In genomic region chr9:114049453-114050225, GRCh38 we compare ENCODE assay signal across 23 cellular contexts. TPM values are rescaled to one million over a fixed set of nuclear protein-coding genes. Genes with fewer than 3 reads are reported as not detected.
DNase-seq lines count a peak whose midpoint lies in the region; ATAC-seq, FAIRE-seq and TF ChIP-seq lines count a peak whose summit lies in the region.
"Had no signal": no experiment of that assay in that cellular context is flagged by ENCODE, and none has a peak within 500 bp of the region (broad histone marks: within the 10 kb centered on the region; RNA-seq: fewer than 3 reads in every experiment).

No MANE protein-coding gene starts in this region.

- H3K36me3 ChIP-seq in HepG2 (replicated peaks in 1 of 2; ENCODE audit: control insufficient read depth in 1 of 2, insufficient read depth in 2 of 2, low read length in 2 of 2), result no peaks in the 10 kb centered on the region
- H3K36me3 ChIP-seq in upper lobe of left lung, result peaks cover 0 to 24% (median 19%) of the 10 kb centered on the region in 4 donors
- H3K36me3 ChIP-seq in upper lobe of right lung, result peaks cover 31% of the 10 kb centered on the region

- H3K27me3 ChIP-seq in HepG2 (ENCODE audit: control insufficient read depth in 1 of 2, insufficient read depth in 2 of 2, low read length in 2 of 2) (peaks cover 1 to 6% of the 10 kb centered on the region in 2 experiments; a peak in 2 of 5 replicates), upper lobe of left lung (no peaks in the 10 kb centered on the region), upper lobe of right lung (no peaks in the 10 kb centered on the region)
- H3K27me3 ChIP-seq: BLaER1 treated with 17β-estradiol and CSF1 and Interleukin-3, amounts not matched to agents 10 nM and 100 nM had no signal

- H3K4me3 Mint-ChIP-seq in osteocyte (ENCODE audit: unreplicated experiment), result no peak overlapping the region
- H3K4me3 Mint-ChIP-seq: CD8-positive, alpha-beta T cell had no signal

- H3K27ac ChIP-seq in HepG2 (ENCODE audit: extremely low read length, insufficient read depth, low read length) (no peak overlapping the region), upper lobe of left lung (no peak overlapping the region), upper lobe of right lung (no peak overlapping the region)
- H3K27ac ChIP-seq: BLaER1 treated with 17β-estradiol and CSF1 and Interleukin-3, amounts not matched to agents 10 nM and 100 nM had no signal

- TF ChIP-seq POLR2A in HepG2 (IDR thresholded peaks at IDR 0.05; ENCODE audit: insufficient read depth in 1 of 2, low read depth in 2 of 2, low read length in 2 of 2), result no peak
- no peak for TF ChIP-seq POLR2A in upper lobe of left lung (IDR thresholded peaks at IDR 0.05)

- TF ChIP-seq CTCF in HepG2 (CRISPR knock-in tag; IDR thresholded peaks at IDR 0.05) (no peak), osteocyte (IDR thresholded peaks at IDR 0.05) (no peak), upper lobe of left lung (IDR thresholded peaks at IDR 0.05) (no peak), upper lobe of right lung (IDR thresholded peaks at IDR 0.05) (no peak)

- H3K9ac ChIP-seq in HepG2 (ENCODE audit: insufficient read depth, low read depth, low read length), result no peak overlapping the region
- H3K9ac ChIP-seq: BLaER1 treated with 17β-estradiol and CSF1 and Interleukin-3, amounts not matched to agents 10 nM and 100 nM had no signal

- H3K36me3 Mint-ChIP-seq in osteocyte (ENCODE audit: unreplicated experiment), result peaks cover 63% of the 10 kb centered on the region

- CTCF ChIA-PET in HepG2 (lab: Yijun Ruan, JAX; ENCODE audit: low intra/inter-chr PET ratio, low total read pairs), result interaction anchor here (2.3 kb wide), 1 partner anchor 242 kb away, joined by 9 read pairs; no protein-coding TSS in a partner anchor

- no peak for FAIRE-seq in HepG2 (lab: Jason Lieb, UNC)
- FAIRE-seq: A204.1, K562, RCC 7860 had no signal

- BruUV-seq in HepG2 (replicated peaks; lab: Mats Ljungman, UMichigan), result no TSS peak

- H3K9me3 ChIP-seq in HepG2 (ENCODE audit: low read length) (no peaks in the 10 kb centered on the region), upper lobe of left lung (no peaks in the 10 kb centered on the region), upper lobe of right lung (no peaks in the 10 kb centered on the region)
- H3K9me3 ChIP-seq: BLaER1 treated with 17β-estradiol and CSF1 and Interleukin-3, amounts not matched to agents 10 nM and 100 nM had no signal

- H3K4me3 ChIP-seq in HepG2 (replicated peaks in 1 of 3; ENCODE audit: insufficient read depth in 1 of 3, low read depth in 2 of 3, low read length in 3 of 3), result no peak overlapping the region
- no peak overlapping the region for H3K4me3 ChIP-seq in upper lobe of left lung
- H3K4me3 ChIP-seq in upper lobe of right lung, result no peak overlapping the region
- H3K4me3 ChIP-seq: BLaER1 treated with 17β-estradiol and CSF1 and Interleukin-3, amounts not matched to agents 10 nM and 100 nM; K562 had no signal

- H3K4me1 ChIP-seq in HepG2 (ENCODE audit: insufficient read depth, low read length) (peaks cover 21% of the 10 kb centered on the region), upper lobe of left lung (no peaks in the 10 kb centered on the region), upper lobe of right lung (no peaks in the 10 kb centered on the region)

- POLR2A ChIA-PET in HepG2 (lab: Yijun Ruan, JAX), result interaction anchor here (1.2 kb wide), 1 partner anchor 11 kb away, joined by 3 read pairs; no protein-coding TSS in a partner anchor

- DNase-seq in cardiac septum (ENCODE audit: low spot score) (peak; percentile 47), left cardiac atrium (no peak), HepG2 (ENCODE audit: low spot score) (no peak), osteocyte (ENCODE audit: extremely low spot score, unreplicated experiment) (no peak), upper lobe of left lung (peak; percentile 17 to 75), upper lobe of right lung (no peak), NCI-H446 (lab: John Stamatoyannopoulos, UW) (no peak)
- DNase-seq in effector CD4-positive, alpha-beta T cell, result no peak
- DNase-seq: Calu3; GF-D8; GOT3; NCI-H1105 treated with DMSO at 0.1 percent for 48 hours; NCI-H1694; NCI-H2081 treated with DMSO at 0.1 percent for 48 hours; NCI-H510A; NCI-H748 treated with DMSO at 0.1 percent for 48 hours; NK-92 treated with Interleukin-12 subunit alpha and Interleukin-12 subunit beta, amount 100 ng/mL, for 24 hours had no signal

- H3K27ac Mint-ChIP-seq in osteocyte (ENCODE audit: unreplicated experiment), result peak overlapping the region; percentile 40
- H3K27ac Mint-ChIP-seq: CD8-positive, alpha-beta T cell had no signal

- H3K79me2 ChIP-seq in HepG2 (ENCODE audit: insufficient read depth, low read length), result no peaks in the 10 kb centered on the region

- H2AFZ ChIP-seq in HepG2 (ENCODE audit: low read length), result no peak overlapping the region

- WGBS in HepG2 (ENCODE audit: low lambda C conversion rate), result 81% methylated on average over 25 of the region's 39 CpGs
- WGBS in upper lobe of left lung, 2 donors, result 96 to 98% methylated on average over 33 to 39 of the region's 39 CpGs

- no peaks in the 10 kb centered on the region for H4K20me1 ChIP-seq in HepG2 (ENCODE audit: insufficient read depth, low read length)
- H4K20me1 ChIP-seq: BLaER1 treated with 17β-estradiol and CSF1 and Interleukin-3, amounts not matched to agents 10 nM and 100 nM had no signal

- TF ChIP-seq RAD21 in HepG2 (CRISPR knock-in tag; IDR thresholded peaks at IDR 0.05), result no peak

- no peak for TF ChIP-seq EP300 in HepG2 (IDR thresholded peaks at IDR 0.05; ENCODE audit: low read depth in 2 of 2, low read length in 2 of 2)
- no peak for TF ChIP-seq EP300 in HepG2 (CRISPR knock-in tag; IDR thresholded peaks at IDR 0.05; ENCODE audit: borderline replicate concordance)
- no peak for TF ChIP-seq EP300 in upper lobe of left lung (IDR thresholded peaks at IDR 0.05)

- in situ Hi-C loops in HepG2 (cut with HindIII; ENCODE audit: extremely low pct_ligation_motif_present, low pct_unique_long_range_greater_than_20kb), result loop anchor here (25.0 kb wide), 1 partner anchor 312 kb away; no protein-coding TSS in a partner anchor

- H3K27me3 Mint-ChIP-seq in osteocyte (ENCODE audit: unreplicated experiment), result no peaks in the 10 kb centered on the region

- ATAC-seq in left cardiac atrium (no peak), HepG2 (no peak), upper lobe of left lung (ENCODE audit: low FRiP score in 2 of 2) (no peak), upper lobe of right lung (no peak)
- ATAC-seq: CD8-positive, alpha-beta T cell; K562; Right ventricle myocardium inferior had no signal

- H3K4me1 Mint-ChIP-seq in osteocyte (ENCODE audit: unreplicated experiment), result no peaks in the 10 kb centered on the region

- H3K9me3 Mint-ChIP-seq in osteocyte (ENCODE audit: unreplicated experiment), result no peaks in the 10 kb centered on the region
- H3K9me3 Mint-ChIP-seq: CD8-positive, alpha-beta T cell had no signal

- H3K4me2 ChIP-seq in HepG2 (ENCODE audit: low read depth, low read length), result no peak overlapping the region

- intact Hi-C loops in cardiac septum (cut with DNase I) (loop anchor here (10.0 kb wide), 1 partner anchor 65 kb away; no protein-coding TSS in a partner anchor), left cardiac atrium (cut with DNase I) (no loop called here), HepG2 (cut with micrococcal nuclease; ENCODE audit: unreplicated experiment) (loop anchor here (10.0 kb wide), 1 partner anchor 175 kb away; the partner anchor contains the start of gene ZNF618), upper lobe of right lung (cut with DNase I) (no loop called here)

RNA-seq across cellular contexts. Expression of gene AMBP, which starts 28.5 kb away (rescaled TPM):
- total RNA-seq in cardiac septum (not detected), left cardiac atrium (under 1 TPM; 0.21 to 0.39 TPM), HepG2 (2016; rRNA removed; fragmentation: Illumina TruSeq; extraction: Trizol) (612 and 1,510 TPM in 2 replicates), osteocyte (not detected in 2 replicates), upper lobe of left lung (1 to 10 TPM in 2 of 6 donors, under 1 TPM in 1, not detected in 3; 0.46 to 4.0 (median 3.1) TPM), upper lobe of right lung (0.67 TPM)
- total RNA-seq in HepG2 (2016; cell fraction: cytosol; rRNA removed; fragmentation: Illumina TruSeq; extraction: Trizol; ENCODE audit: low read depth), result 264 and 266 TPM in 2 replicates
- total RNA-seq in HepG2 (2016; cell fraction: insoluble cytoplasmic fraction; rRNA removed; fragmentation: Illumina TruSeq; extraction: Trizol), result 610 and 1,558 TPM in 2 replicates
- 284 and 296 TPM in 2 replicates for total RNA-seq in HepG2 (2016; cell fraction: membrane; rRNA removed; fragmentation: Illumina TruSeq; extraction: Trizol)
- total RNA-seq in HepG2 (2016; cell fraction: nucleus; rRNA removed; fragmentation: Illumina TruSeq; extraction: Trizol), result 1,103 and 1,244 TPM in 2 replicates
- 2,580 and 3,919 TPM in 2 replicates for polyA plus RNA-seq in HepG2 (2011; rRNA removed)
- 3,676 and 4,547 TPM in 2 replicates for polyA plus RNA-seq in HepG2 (2011; cell fraction: cytosol; rRNA removed)
- polyA plus RNA-seq in HepG2 (2011; cell fraction: nucleus; rRNA removed), result 1,589 and 2,063 TPM in 2 replicates
- polyA plus RNA-seq in HepG2 (2012), result 2,894 and 3,165 TPM in 2 replicates
- 305 and 334 TPM in 2 replicates for polyA plus RNA-seq in HepG2 (2016; cell fraction: cytosol; fragmentation: Illumina TruSeq; extraction: Trizol; ENCODE audit: low read depth)
- 674 and 676 TPM in 2 replicates for polyA plus RNA-seq in HepG2 (2016; cell fraction: insoluble cytoplasmic fraction; fragmentation: Illumina TruSeq; extraction: Trizol; ENCODE audit: low read depth)
- 279 and 293 TPM in 2 replicates for polyA plus RNA-seq in HepG2 (2016; cell fraction: membrane; fragmentation: Illumina TruSeq; extraction: Trizol; ENCODE audit: low read depth)
- 2,037 and 2,236 TPM in 2 replicates for polyA plus RNA-seq in HepG2 (2016; cell fraction: nucleus; fragmentation: Illumina TruSeq; extraction: Trizol; ENCODE audit: insufficient read depth, low read depth)
- 0.72 and 924 TPM in 2 replicates for polyA minus RNA-seq in HepG2 (2011; rRNA and poly(A)+ RNA removed; ENCODE audit: low replicate concordance)
- polyA minus RNA-seq in HepG2 (2011; cell fraction: cytosol; rRNA and poly(A)+ RNA removed), result 612 and 1,026 TPM in 2 replicates
- 323 and 565 TPM in 2 replicates for polyA minus RNA-seq in HepG2 (2011; cell fraction: nucleus; rRNA and poly(A)+ RNA removed)
- total RNA-seq: CD8-positive, alpha-beta T cell; Right ventricle myocardium inferior had no signal
- polyA plus RNA-seq: K562 had no signal

RNA-seq across cellular contexts. Expression of gene KIF12, which starts 49.5 kb away (rescaled TPM):
- not detected for total RNA-seq in cardiac septum
- total RNA-seq in left cardiac atrium, result under 1 TPM in 1 of 2 donors, not detected in 1; 0.09 TPM
- total RNA-seq in HepG2 (2016; rRNA removed; fragmentation: Illumina TruSeq; extraction: Trizol), result 0.81 and 1.8 TPM in 2 replicates
- 0.61 and 1.1 TPM in 2 replicates for total RNA-seq in HepG2 (2016; cell fraction: cytosol; rRNA removed; fragmentation: Illumina TruSeq; extraction: Trizol; ENCODE audit: low read depth)
- 0.94 and 1.8 TPM in 2 replicates for total RNA-seq in HepG2 (2016; cell fraction: insoluble cytoplasmic fraction; rRNA removed; fragmentation: Illumina TruSeq; extraction: Trizol)
- total RNA-seq in HepG2 (2016; cell fraction: membrane; rRNA removed; fragmentation: Illumina TruSeq; extraction: Trizol), result 0.19 and 0.38 TPM in 2 replicates
- total RNA-seq in HepG2 (2016; cell fraction: nucleus; rRNA removed; fragmentation: Illumina TruSeq; extraction: Trizol), result 2.7 and 3.5 TPM in 2 replicates
- polyA plus RNA-seq in HepG2 (2011; rRNA removed), result 12.5 and 14.8 TPM in 2 replicates
- 1.6 and 3.1 TPM in 2 replicates for polyA plus RNA-seq in HepG2 (2011; cell fraction: cytosol; rRNA removed)
- 155 and 222 TPM in 2 replicates for polyA plus RNA-seq in HepG2 (2011; cell fraction: nucleus; rRNA removed)
- 6.2 and 7.2 TPM in 2 replicates for polyA plus RNA-seq in HepG2 (2012)
- polyA plus RNA-seq in HepG2 (2016; cell fraction: cytosol; fragmentation: Illumina TruSeq; extraction: Trizol; ENCODE audit: low read depth), result 0.14 and 0.26 TPM in 2 replicates
- polyA plus RNA-seq in HepG2 (2016; cell fraction: insoluble cytoplasmic fraction; fragmentation: Illumina TruSeq; extraction: Trizol; ENCODE audit: low read depth), result 0.92 and 0.93 TPM in 2 replicates
- 0.17 TPM in 1 of 2 replicates, not detected in the other for polyA plus RNA-seq in HepG2 (2016; cell fraction: membrane; fragmentation: Illumina TruSeq; extraction: Trizol; ENCODE audit: low read depth)
- polyA plus RNA-seq in HepG2 (2016; cell fraction: nucleus; fragmentation: Illumina TruSeq; extraction: Trizol; ENCODE audit: insufficient read depth, low read depth), result 8.0 and 11.0 TPM in 2 replicates
- 6.7 TPM in 1 of 2 replicates, not detected in the other for polyA minus RNA-seq in HepG2 (2011; rRNA and poly(A)+ RNA removed; ENCODE audit: low replicate concordance)
- 1.1 and 1.3 TPM in 2 replicates for polyA minus RNA-seq in HepG2 (2011; cell fraction: cytosol; rRNA and poly(A)+ RNA removed)
- 11.6 and 13.7 TPM in 2 replicates for polyA minus RNA-seq in HepG2 (2011; cell fraction: nucleus; rRNA and poly(A)+ RNA removed)
- 0.47 and 0.64 TPM in 2 replicates for total RNA-seq in osteocyte
- 10 to 100 TPM in 1 of 6 donors, 1 to 10 TPM in 5; 2.3 to 16.8 (median 4.4) TPM for total RNA-seq in upper lobe of left lung
- 6.2 TPM for total RNA-seq in upper lobe of right lung
- total RNA-seq: CD8-positive, alpha-beta T cell; K562; Right ventricle myocardium inferior had no signal
- polyA plus RNA-seq: K562 had no signal

Comparison
In these comparisons a context has a peak if more than half of its experiments do, and no peak if none do; other contexts are left out.
1. DNase-seq: peak in cardiac septum (single experiment) and upper lobe of left lung (2 of 2); none in left cardiac atrium (single experiment), HepG2 (single experiment), osteocyte (single experiment), effector CD4-positive, alpha-beta T cell (single experiment), upper lobe of right lung (single experiment) and NCI-H446 (0 of 2).
2. intact Hi-C loops: an anchor here in cardiac septum (10.0 kb wide) and HepG2 (10.0 kb wide); none called in left cardiac atrium and upper lobe of right lung.
3. RNA of gene AMBP, which starts 28.5 kb away (total RNA-seq): 264 to 1,558 TPM in HepG2; 0.67 TPM in upper lobe of right lung (single experiment), 0.46 to 4.0 TPM in upper lobe of left lung, 0.21 to 0.39 TPM in left cardiac atrium, not detected in osteocyte and not detected in cardiac septum (single experiment); every median in the first group is over 10 times any median in the second.